18 cellular contexts compared by ENCODE assay signal in the genomic region with DNA sequence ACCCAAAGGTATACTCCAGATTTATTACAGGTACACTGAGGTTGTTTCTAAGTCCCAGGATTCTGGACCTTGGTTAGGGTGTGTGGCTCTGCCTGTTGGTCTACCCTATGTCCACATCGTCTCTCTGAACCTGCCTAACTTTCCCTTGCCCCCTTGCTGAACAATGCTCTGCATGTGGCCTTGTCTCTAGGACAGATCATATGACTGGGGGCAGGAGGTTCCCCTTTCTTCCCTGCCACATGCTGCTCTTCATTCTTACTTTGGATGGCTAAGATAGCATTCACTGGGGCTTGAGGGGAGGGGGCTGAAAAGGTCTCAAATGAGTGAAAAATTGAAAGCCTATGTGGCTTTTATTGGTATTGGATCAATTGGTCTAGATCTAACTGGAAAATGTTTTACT.
"Had no signal": no experiment of that assay in that cellular context is flagged by ENCODE, and none has a peak within 500 bp of the region (broad histone marks: within the 10 kb centered on the region; RNA-seq: fewer than 3 reads in every experiment).

No MANE protein-coding gene starts in this region.

- DNase-seq: activated CD4-positive, alpha-beta T cell treated with anti-CD3 and anti-CD28 coated beads, Interleukin-2, amount 50 U/mL, for 1 hour; activated CD8-positive, alpha-beta memory T cell treated with anti-CD3 and anti-CD28 coated beads for 24 hours; activated naive CD4-positive, alpha-beta T cell; activated naive CD8-positive, alpha-beta T cell treated with anti-CD3 and anti-CD28 coated beads, Interleukin-2, amount 10 ng/mL, durations not matched to agents 7 days and 5 days; effector memory CD4-positive, alpha-beta T cell; foreskin melanocyte; mammary epithelial cell; natural killer cell; occipital lobe; stimulated activated CD4-positive, alpha-beta T cell treated with anti-CD3 and anti-CD28 coated beads, Interleukin-4, amount 100 ng/mL, for 24 hours; stimulated activated CD8-positive, alpha-beta memory T cell treated with anti-CD3 and anti-CD28 coated beads, Interleukin-4, amount 100 ng/mL, for 48 hours; stimulated activated naive CD8-positive, alpha-beta T cell treated with anti-CD3 and anti-CD28 coated beads, Interleukin-15, Interleukin-2, amounts not matched to agents 100 U/mL and 50 U/mL, for 24 hours; T-helper 2 cell; trophoblast cell had no signal

- H3K9me3 ChIP-seq: right atrium auricular region had no signal

- H3K4me3 ChIP-seq: right atrium auricular region, skin epidermis had no signal

- H3K27ac ChIP-seq: coronary artery, right atrium auricular region, skin epidermis had no signal

- H3K36me3 ChIP-seq: right atrium auricular region had no signal

- H3K4me1 ChIP-seq: right atrium auricular region had no signal

- ATAC-seq: left lobe of liver; natural killer cell; stimulated activated naive CD8-positive, alpha-beta T cell treated with anti-CD3 and anti-CD28 coated beads, Interleukin-15, Interleukin-2, amounts not matched to agents 100 U/mL and 50 U/mL, for 24 hours had no signal
